ENCODE assay signal across 8 cellular contexts in genomic region chr7:92717982-92718716, GRCh38.
DNase-seq lines count a peak whose midpoint lies in the region; ATAC-seq and FAIRE-seq lines count a peak whose summit lies in the region.

No MANE protein-coding gene starts in this region.

- peaks cover 72% of the 10 kb centered on the region for H3K4me1 ChIP-seq in SJSA1 (replicated peaks)

- H3K27me3 ChIP-seq in SJSA1 (replicated peaks): no peaks in the 10 kb centered on the region

- no peaks in the 10 kb centered on the region for H3K9me3 ChIP-seq in SJSA1 (replicated peaks)

- ATAC-seq in GM18861 (IDR thresholded peaks at IDR 0.05; ENCODE audit: unreplicated experiment): peak; percentile 43
- ATAC-seq in HG03175 (IDR thresholded peaks at IDR 0.05; ENCODE audit: unreplicated experiment): peak; percentile 81

- peak overlapping the region; percentile 31 for H3K4me3 ChIP-seq in SJSA1

- DNase-seq in SJSA1 (ENCODE audit: low read depth in 1 of 2, low spot score in 2 of 2) (peak; percentile 81 to 91), GDM1 (lab: John Stamatoyannopoulos, UW) (no peak), GOT3 (lab: John Stamatoyannopoulos, UW) (no peak)
- peak; percentile 24 to 50 (median 34) for DNase-seq in stimulated activated CD4-positive, alpha-beta T cell treated with anti-CD3 and anti-CD28 coated beads, Interleukin-1b, Interleukin-23, amount 100 ng/mL, for 24 hours (ENCODE audit: low read depth in 4 of 4, low spot score in 1 of 4)

- FAIRE-seq in islet of Langerhans (lab: Jason Lieb, UNC): peak; percentile 62

- H3K36me3 ChIP-seq in SJSA1: peaks cover 35% of the 10 kb centered on the region

- H3K27ac ChIP-seq in SJSA1 (peak overlapping the region; percentile 88), angular gyrus (ENCODE audit: low read depth, low read length) (peak overlapping the region; percentile 95)

Comparison
In these comparisons a context has a peak if more than half of its experiments do, and no peak if none do; other contexts are left out.
1. DNase-seq: peak in SJSA1 (2 of 2) and stimulated activated CD4-positive, alpha-beta T cell treated with anti-CD3 and anti-CD28 coated beads, Interleukin-1b, Interleukin-23, amount 100 ng/mL, for 24 hours (4 of 4); none in GDM1 (single experiment) and GOT3 (single experiment).